In the genomic region with DNA sequence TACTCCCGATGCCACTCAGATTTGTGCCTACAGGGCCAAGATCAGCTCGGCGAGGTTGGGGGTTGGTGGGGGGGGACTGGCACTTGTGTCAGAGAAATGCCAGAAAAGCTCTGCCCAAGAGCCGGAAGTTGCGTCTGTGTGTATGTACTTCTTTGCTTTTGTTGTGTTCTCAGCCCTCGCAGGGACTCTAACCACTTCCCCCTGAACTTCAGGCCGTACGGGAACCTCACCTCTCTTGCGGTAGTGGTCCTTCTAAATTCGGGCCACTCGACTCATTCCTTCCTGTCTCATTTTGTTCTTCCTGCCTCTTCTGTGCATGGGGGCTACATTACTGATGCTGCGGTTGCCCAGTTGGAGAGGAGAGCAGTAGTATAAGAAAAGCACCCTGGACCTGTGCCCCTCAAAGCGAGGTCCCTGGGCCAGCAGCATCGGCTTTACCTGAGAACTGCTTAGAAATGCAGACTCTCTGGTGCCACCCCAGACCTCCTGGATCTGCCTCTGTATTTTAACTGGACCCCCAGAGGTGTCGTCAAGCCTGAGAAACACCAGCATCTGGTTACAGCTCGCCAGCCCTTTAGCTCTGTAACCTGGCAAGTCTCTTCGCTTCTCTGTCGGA, we compare ENCODE assay signal across 8 cellular contexts.
DNase-seq lines count a peak whose midpoint lies in the region; ATAC-seq and TF ChIP-seq lines count a peak whose summit lies in the region.

No MANE protein-coding gene starts in this region.

- intact Hi-C loops in testis (cut with DNase I; ENCODE audit: low total_unique reads) = no loop called here

- no peak for TF ChIP-seq CTCF in testis (IDR thresholded peaks at IDR 0.05)
- TF ChIP-seq CTCF in GM23338 (conservative IDR thresholded peaks at IDR 0.05; ENCODE audit: low read depth in 2 of 2) = no peak

- no peaks in the 10 kb centered on the region for H3K9me3 Mint-ChIP-seq in central memory CD8-positive, alpha-beta T cell
- H3K9me3 Mint-ChIP-seq in GM23338 = no peaks in the 10 kb centered on the region

- no peaks in the 10 kb centered on the region for H3K27me3 ChIP-seq in testis
- H3K27me3 ChIP-seq in GM23338 (ENCODE audit: insufficient read depth) = no peaks in the 10 kb centered on the region

- peaks cover 2% of the 10 kb centered on the region for H3K36me3 Mint-ChIP-seq in central memory CD8-positive, alpha-beta T cell (ENCODE audit: insufficient read depth)
- H3K36me3 Mint-ChIP-seq in GM23338 (ENCODE audit: low read depth) = no peaks in the 10 kb centered on the region

- no peaks in the 10 kb centered on the region for H3K27me3 Mint-ChIP-seq in central memory CD8-positive, alpha-beta T cell
- no peaks in the 10 kb centered on the region for H3K27me3 Mint-ChIP-seq in GM23338 (ENCODE audit: insufficient read depth, low read depth, poor library complexity)

- no peaks in the 10 kb centered on the region for H3K9me2 ChIP-seq in GM23338 (ENCODE audit: insufficient read depth)

- no peak for TF ChIP-seq POLR2A in testis (IDR thresholded peaks at IDR 0.05)

- ATAC-seq in GM21825 (IDR thresholded peaks at IDR 0.05; ENCODE audit: unreplicated experiment) = peak; percentile 86
- ATAC-seq in central memory CD8-positive, alpha-beta T cell (replicated peaks; ENCODE audit: extremely low read depth, poor library complexity, severe bottlenecking) = peak; percentile 86
- ATAC-seq in GM23338 = no peak

- H3K4me2 ChIP-seq in GM23338 = no peak overlapping the region

- peak overlapping the region; percentile 72 for H3K4me3 Mint-ChIP-seq in central memory CD8-positive, alpha-beta T cell
- no peak overlapping the region for H3K4me3 Mint-ChIP-seq in GM23338

- H3K79me2 ChIP-seq in GM23338 (replicated peaks; ENCODE audit: insufficient read depth) = no peaks in the 10 kb centered on the region

- no peaks in the 10 kb centered on the region for H4K20me1 ChIP-seq in GM23338 (replicated peaks; ENCODE audit: insufficient read depth)

- no peaks in the 10 kb centered on the region for H3F3A ChIP-seq in GM23338 (replicated peaks; ENCODE audit: low read depth)

- H3K4me3 ChIP-seq in testis (no peak overlapping the region), GM23338 (no peak overlapping the region)

- peak; percentile 75 for DNase-seq in GDM1 (lab: John Stamatoyannopoulos, UW)
- peak; percentile 7 to 84 (median 18) for DNase-seq in T-helper 1 cell
- DNase-seq in central memory CD8-positive, alpha-beta T cell (ENCODE audit: low spot score in 2 of 2) = peak; percentile 17 to 47
- peak; percentile 13 for DNase-seq in testis
- no peak for DNase-seq in 8988T
- DNase-seq in H4 (ENCODE audit: low spot score) = no peak
- DNase-seq in GM23338 (ENCODE audit: low spot score) = no peak

- H3K4me1 ChIP-seq in testis (no peaks in the 10 kb centered on the region), GM23338 (ENCODE audit: insufficient read depth) (no peaks in the 10 kb centered on the region)

- peaks cover 16% of the 10 kb centered on the region for H3K4me1 Mint-ChIP-seq in central memory CD8-positive, alpha-beta T cell
- H3K4me1 Mint-ChIP-seq in GM23338 = no peaks in the 10 kb centered on the region

- H3K36me3 ChIP-seq in testis (ENCODE audit: low read depth, missing control alignments) (no peaks in the 10 kb centered on the region), GM23338 (ENCODE audit: insufficient read depth) (no peaks in the 10 kb centered on the region)

- H3K27ac Mint-ChIP-seq in central memory CD8-positive, alpha-beta T cell (ENCODE audit: low read depth) = peak overlapping the region; percentile 94
- no peak overlapping the region for H3K27ac Mint-ChIP-seq in GM23338

- H3K27ac ChIP-seq in testis (no peak overlapping the region), GM23338 (ENCODE audit: low read depth) (no peak overlapping the region)

- WGBS in testis, 2 donors = 77 to 85% methylated on average over 11 to 18 of the region's 18 CpGs

- H2AFZ ChIP-seq in GM23338 = no peak overlapping the region

- H3K9me3 ChIP-seq in testis = no peaks in the 10 kb centered on the region

TF ChIP-seq in GM23338, 12 proteins besides CTCF, POLR2A, EP300 and RAD21 (continues in another document):
- TF ChIP-seq JUNB (IDR thresholded peaks at IDR 0.05; ENCODE audit: unreplicated experiment) (no peak), EZH2 (IDR thresholded peaks at IDR 0.05; ENCODE audit: low read depth, unreplicated experiment) (no peak), REST (IDR thresholded peaks at IDR 0.05; ENCODE audit: unreplicated experiment) (no peak), STAT1 (IDR thresholded peaks at IDR 0.05; ENCODE audit: unreplicated experiment) (no peak)
- TF ChIP-seq, protein P1, sequence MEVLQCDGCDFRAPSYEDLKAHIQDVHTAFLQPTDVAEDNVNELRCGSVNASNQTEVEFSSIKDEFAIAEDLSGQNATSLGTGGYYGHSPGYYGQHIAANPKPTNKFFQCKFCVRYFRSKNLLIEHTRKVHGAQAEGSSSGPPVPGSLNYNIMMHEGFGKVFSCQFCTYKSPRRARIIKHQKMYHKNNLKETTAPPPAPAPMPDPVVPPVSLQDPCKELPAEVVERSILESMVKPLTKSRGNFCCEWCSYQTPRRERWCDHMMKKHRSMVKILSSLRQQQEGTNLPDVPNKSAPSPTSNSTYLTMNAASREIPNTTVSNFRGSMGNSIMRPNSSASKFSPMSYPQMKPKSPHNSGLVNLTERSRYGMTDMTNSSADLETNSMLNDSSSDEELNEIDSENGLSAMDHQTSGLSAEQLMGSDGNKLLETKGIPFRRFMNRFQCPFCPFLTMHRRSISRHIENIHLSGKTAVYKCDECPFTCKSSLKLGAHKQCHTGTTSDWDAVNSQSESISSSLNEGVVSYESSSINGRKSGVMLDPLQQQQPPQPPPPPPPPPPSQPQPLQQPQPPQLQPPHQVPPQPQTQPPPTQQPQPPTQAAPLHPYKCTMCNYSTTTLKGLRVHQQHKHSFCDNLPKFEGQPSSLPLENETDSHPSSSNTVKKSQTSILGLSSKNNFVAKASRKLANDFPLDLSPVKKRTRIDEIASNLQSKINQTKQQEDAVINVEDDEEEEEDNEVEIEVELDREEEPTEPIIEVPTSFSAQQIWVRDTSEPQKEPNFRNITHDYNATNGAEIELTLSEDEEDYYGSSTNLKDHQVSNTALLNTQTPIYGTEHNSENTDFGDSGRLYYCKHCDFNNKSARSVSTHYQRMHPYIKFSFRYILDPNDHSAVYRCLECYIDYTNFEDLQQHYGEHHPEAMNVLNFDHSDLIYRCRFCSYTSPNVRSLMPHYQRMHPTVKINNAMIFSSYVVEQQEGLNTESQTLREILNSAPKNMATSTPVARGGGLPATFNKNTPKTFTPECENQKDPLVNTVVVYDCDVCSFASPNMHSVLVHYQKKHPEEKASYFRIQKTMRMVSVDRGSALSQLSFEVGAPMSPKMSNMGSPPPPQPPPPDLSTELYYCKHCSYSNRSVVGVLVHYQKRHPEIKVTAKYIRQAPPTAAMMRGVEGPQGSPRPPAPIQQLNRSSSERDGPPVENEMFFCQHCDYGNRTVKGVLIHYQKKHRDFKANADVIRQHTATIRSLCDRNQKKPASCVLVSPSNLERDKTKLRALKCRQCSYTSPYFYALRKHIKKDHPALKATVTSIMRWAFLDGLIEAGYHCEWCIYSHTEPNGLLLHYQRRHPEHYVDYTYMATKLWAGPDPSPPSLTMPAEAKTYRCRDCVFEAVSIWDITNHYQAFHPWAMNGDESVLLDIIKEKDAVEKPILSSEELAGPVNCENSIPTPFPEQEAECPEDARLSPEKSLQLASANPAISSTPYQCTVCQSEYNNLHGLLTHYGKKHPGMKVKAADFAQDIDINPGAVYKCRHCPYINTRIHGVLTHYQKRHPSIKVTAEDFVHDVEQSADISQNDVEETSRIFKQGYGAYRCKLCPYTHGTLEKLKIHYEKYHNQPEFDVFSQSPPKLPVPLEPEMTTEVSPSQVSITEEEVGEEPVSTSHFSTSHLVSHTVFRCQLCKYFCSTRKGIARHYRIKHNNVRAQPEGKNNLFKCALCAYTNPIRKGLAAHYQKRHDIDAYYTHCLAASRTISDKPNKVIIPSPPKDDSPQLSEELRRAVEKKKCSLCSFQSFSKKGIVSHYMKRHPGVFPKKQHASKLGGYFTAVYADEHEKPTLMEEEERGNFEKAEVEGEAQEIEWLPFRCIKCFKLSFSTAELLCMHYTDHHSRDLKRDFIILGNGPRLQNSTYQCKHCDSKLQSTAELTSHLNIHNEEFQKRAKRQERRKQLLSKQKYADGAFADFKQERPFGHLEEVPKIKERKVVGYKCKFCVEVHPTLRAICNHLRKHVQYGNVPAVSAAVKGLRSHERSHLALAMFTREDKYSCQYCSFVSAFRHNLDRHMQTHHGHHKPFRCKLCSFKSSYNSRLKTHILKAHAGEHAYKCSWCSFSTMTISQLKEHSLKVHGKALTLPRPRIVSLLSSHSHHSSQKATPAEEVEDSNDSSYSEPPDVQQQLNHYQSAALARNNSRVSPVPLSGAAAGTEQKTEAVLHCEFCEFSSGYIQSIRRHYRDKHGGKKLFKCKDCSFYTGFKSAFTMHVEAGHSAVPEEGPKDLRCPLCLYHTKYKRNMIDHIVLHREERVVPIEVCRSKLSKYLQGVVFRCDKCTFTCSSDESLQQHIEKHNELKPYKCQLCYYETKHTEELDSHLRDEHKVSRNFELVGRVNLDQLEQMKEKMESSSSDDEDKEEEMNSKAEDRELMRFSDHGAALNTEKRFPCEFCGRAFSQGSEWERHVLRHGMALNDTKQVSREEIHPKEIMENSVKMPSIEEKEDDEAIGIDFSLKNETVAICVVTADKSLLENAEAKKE (CRISPR knock-in tag; IDR thresholded peaks at IDR 0.05) = no peak

Comparison
In these comparisons a context has a peak if more than half of its experiments do, and no peak if none do; other contexts are left out.
1. DNase-seq: peak in GDM1 (single experiment), T-helper 1 cell (5 of 5), central memory CD8-positive, alpha-beta T cell (2 of 2) and testis (single experiment); none in 8988T (single experiment), H4 (single experiment) and GM23338 (single experiment).